8 cellular contexts compared by ENCODE assay signal in genomic region chr4:162443510-162443909, GRCh38.
"Had no signal": no experiment of that assay in that cellular context is flagged by ENCODE, and none has a peak within 500 bp of the region (broad histone marks: within the 10 kb centered on the region; RNA-seq: fewer than 3 reads in every experiment).

No MANE protein-coding gene starts in this region.

- H3K36me3 ChIP-seq: HAP-1 had no signal

- H3K9me3 Mint-ChIP-seq: GM23338, H9 had no signal

- H3K4me3 Mint-ChIP-seq: GM23338, H9, HFFc6 had no signal

- H3K9ac ChIP-seq: GM23248 had no signal

- H3K4me2 ChIP-seq: GM23338 had no signal

- H3K4me1 ChIP-seq: HAP-1 had no signal

- H3K9me3 ChIP-seq: HAP-1 had no signal

- H3K27ac ChIP-seq: GM23248 had no signal

- ATAC-seq: GM23338 had no signal

- DNase-seq: GM23248, GOT3, H7, H9, HCEC 1CT, HFFc6 had no signal

- H3K4me1 Mint-ChIP-seq: GM23338, H9 had no signal

- H3K27ac Mint-ChIP-seq: GM23338, H9, HFFc6 had no signal

- H3K4me3 ChIP-seq: GM23248, GM23338, HAP-1 had no signal

- H2AFZ ChIP-seq: GM23248, GM23338 had no signal
